8 cellular contexts compared by ENCODE assay signal in genomic region chr5:610744-611730, GRCh38. TPM values are rescaled to one million over a fixed set of nuclear protein-coding genes. Genes with fewer than 3 reads are reported as not detected.
DNase-seq lines count a peak whose midpoint lies in the region; ATAC-seq and TF ChIP-seq lines count a peak whose summit lies in the region.

No MANE protein-coding gene starts in this region.

- H3K4me1 Mint-ChIP-seq in activated naive CD8-positive, alpha-beta T cell treated with anti-CD3 and anti-CD28 coated beads, Interleukin-2, amount 50 U/mL, for 24 hours: peaks cover 42% of the 10 kb centered on the region

- intact Hi-C loops in right lobe of liver (cut with DNase I): no loop called here

- no peaks in the 10 kb centered on the region for H3K27me3 ChIP-seq in right lobe of liver
- no peaks in the 10 kb centered on the region for H3K27me3 ChIP-seq in thoracic aorta (replicated peaks; ENCODE audit: insufficient read depth)

- peaks cover 9% of the 10 kb centered on the region for H3K9me3 Mint-ChIP-seq in activated naive CD8-positive, alpha-beta T cell treated with anti-CD3 and anti-CD28 coated beads, Interleukin-2, amount 50 U/mL, for 24 hours

- H3K36me3 ChIP-seq in right lobe of liver (no peaks in the 10 kb centered on the region), thoracic aorta (no peaks in the 10 kb centered on the region)

- H3K4me3 Mint-ChIP-seq in activated naive CD8-positive, alpha-beta T cell treated with anti-CD3 and anti-CD28 coated beads, Interleukin-2, amount 50 U/mL, for 24 hours: peak overlapping the region; percentile 98

- H3K9me3 ChIP-seq in right lobe of liver (no peaks in the 10 kb centered on the region), thoracic aorta (no peaks in the 10 kb centered on the region)

- peaks cover 10% of the 10 kb centered on the region for H3K27me3 Mint-ChIP-seq in activated naive CD8-positive, alpha-beta T cell treated with anti-CD3 and anti-CD28 coated beads, Interleukin-2, amount 50 U/mL, for 24 hours

- no peak for ATAC-seq in activated naive CD8-positive, alpha-beta T cell treated with anti-CD3 and anti-CD28 coated beads, Interleukin-2, amount 50 U/mL, for 24 hours
- ATAC-seq in right lobe of liver: no peak
- no peak for ATAC-seq in thoracic aorta (ENCODE audit: insufficient number of reproducible peaks, low FRiP score, low read depth)

- peak overlapping the region; percentile 78 for H3K27ac Mint-ChIP-seq in activated naive CD8-positive, alpha-beta T cell treated with anti-CD3 and anti-CD28 coated beads, Interleukin-2, amount 50 U/mL, for 24 hours

- peaks cover 0 to 6% (median 2%) of the 10 kb centered on the region in 4 donors for H3K4me1 ChIP-seq in right lobe of liver
- peaks cover 5 to 16% of the 10 kb centered on the region in 2 donors for H3K4me1 ChIP-seq in thoracic aorta (ENCODE audit: control insufficient read depth in 1 of 2, low read depth in 2 of 2)

- H3K36me3 Mint-ChIP-seq in activated naive CD8-positive, alpha-beta T cell treated with anti-CD3 and anti-CD28 coated beads, Interleukin-2, amount 50 U/mL, for 24 hours (ENCODE audit: low read depth): peaks cover 16% of the 10 kb centered on the region

- no peak overlapping the region for H3K27ac ChIP-seq in right lobe of liver
- no peak overlapping the region for H3K27ac ChIP-seq in thoracic aorta

- 82% methylated on average over 7 of the region's 11 CpGs for WGBS in right lobe of liver (ENCODE audit: insufficient coverage, low coverage, low lambda C conversion rate, missing lambda C conversion rate)

- no peak for TF ChIP-seq CTCF in right lobe of liver (IDR thresholded peaks at IDR 0.05)
- no peak for TF ChIP-seq CTCF in thoracic aorta (IDR thresholded peaks at IDR 0.05)

- peak; percentile 46 for DNase-seq in activated CD8-positive, alpha-beta memory T cell treated with anti-CD3 and anti-CD28 coated beads, Interleukin-2, amount 50 U/mL, for 48 hours
- DNase-seq in activated CD8-positive, alpha-beta memory T cell treated with anti-CD3 and anti-CD28 coated beads, Interleukin-2, amount 50 U/mL, for 4 hours: no peak
- DNase-seq in activated naive CD8-positive, alpha-beta T cell treated with anti-CD3 and anti-CD28 coated beads, Interleukin-2, amount 50 U/mL, for 24 hours: no peak
- DNase-seq in right lobe of liver (no peak), thoracic aorta (ENCODE audit: low spot score) (no peak), GM03348 (ENCODE audit: low spot score) (no peak), NCI-H1694 treated with DMSO at 0.1 percent for 48 hours (lab: John Stamatoyannopoulos, UW) (no peak)
- no peak for DNase-seq in stimulated activated CD4-positive, alpha-beta T cell treated with anti-CD3 and anti-CD28 coated beads, Interleukin-12 subunit alpha, Interleukin-12 subunit beta, amount 100 ng/mL, for 4 hours

- no peak for TF ChIP-seq POLR2A in right lobe of liver (IDR thresholded peaks at IDR 0.05)

- peak overlapping the region; percentile 69 to 92 (median 83) for H3K4me3 ChIP-seq in right lobe of liver
- peak overlapping the region; percentile 88 for H3K4me3 ChIP-seq in thoracic aorta

RNA-seq across cellular contexts. Expression of gene CEP72, which starts 1.1 kb away (rescaled TPM):
- total RNA-seq in right lobe of liver (1 to 10 TPM; 3.4 to 6.0 (median 4.2) TPM), thoracic aorta (1 to 10 TPM in 1 of 2 donors, under 1 TPM in 1; 0.68 to 2.0 TPM)
